In the genomic region with DNA sequence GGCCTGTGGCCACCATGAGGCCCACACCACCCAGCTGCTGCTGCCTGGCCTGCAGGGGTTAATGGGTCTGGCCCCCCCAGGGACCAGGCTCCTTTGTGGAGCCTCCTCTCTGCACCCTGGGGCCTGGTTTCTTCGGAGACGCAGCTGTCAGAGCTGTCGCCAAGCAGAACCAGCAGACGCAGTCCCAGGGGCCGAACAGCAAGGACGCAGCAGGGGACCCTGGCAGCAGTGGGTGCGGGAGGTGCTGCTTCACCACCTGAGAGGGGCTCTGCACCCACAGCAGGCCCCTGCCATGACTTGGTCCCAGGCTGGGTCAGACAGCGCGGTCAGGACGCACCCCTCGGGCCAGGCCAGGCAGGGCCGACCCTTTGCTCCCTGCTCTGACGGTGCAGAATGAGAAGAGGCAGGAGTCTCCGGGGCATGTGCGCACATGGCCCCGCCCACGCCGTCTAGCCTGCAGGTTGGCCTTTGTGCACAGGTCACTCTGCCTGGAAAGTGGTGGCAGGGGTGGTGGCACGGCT, we compare ENCODE assay signal across 20 cellular contexts. TPM values are rescaled to one million over a fixed set of nuclear protein-coding genes. Genes with fewer than 3 reads are reported as not detected.
A peak's percentile ranks its signal among the peaks of the same experiment; 100 is the strongest.
DNase-seq lines count a peak whose midpoint lies in the region; ATAC-seq and TF ChIP-seq lines count a peak whose summit lies in the region.
"Had no signal": no experiment of that assay in that cellular context is flagged by ENCODE, and none has a peak within 500 bp of the region (broad histone marks: within the 10 kb centered on the region; RNA-seq: fewer than 3 reads in every experiment).

No MANE protein-coding gene starts in this region.

- H3K4me2 ChIP-seq in SK-N-SH (no peak overlapping the region), GM23338 (no peak overlapping the region)
- H3K4me2 ChIP-seq: PC-9 had no signal

- H4K20me1 ChIP-seq in SK-N-SH (ENCODE audit: insufficient read depth) = no peaks in the 10 kb centered on the region
- H4K20me1 ChIP-seq in GM23338 (replicated peaks; ENCODE audit: insufficient read depth) = no peaks in the 10 kb centered on the region

- peaks cover 9% of the 10 kb centered on the region; the same call in 2 of the 3 replicates for H3K36me3 Mint-ChIP-seq in GM23338 (ENCODE audit: low read depth)
- H3K36me3 Mint-ChIP-seq in endothelial cell (ENCODE audit: low read depth, unreplicated experiment) = peaks cover 31% of the 10 kb centered on the region
- H3K36me3 Mint-ChIP-seq in CD8-positive, alpha-beta T cell = no peaks in the 10 kb centered on the region

- no peak for TF ChIP-seq RAD21 in SK-N-SH (IDR thresholded peaks at IDR 0.05; ENCODE audit: low read length)

- H3K4me3 ChIP-seq in SK-N-SH (ENCODE audit: low read depth in 2 of 2, low read length in 1 of 2) = no peak overlapping the region
- H3K4me3 ChIP-seq in GM23338 = no peak overlapping the region
- H3K4me3 ChIP-seq in CD8-positive, alpha-beta T cell (ENCODE audit: low read depth, low read length) = no peak overlapping the region
- H3K4me3 ChIP-seq: PC-9 had no signal

- H3K4me1 ChIP-seq in SK-N-SH (ENCODE audit: control insufficient read depth in 1 of 2, insufficient read depth in 2 of 2, low read depth in 1 of 2, low read length in 1 of 2) (no peaks in the 10 kb centered on the region), GM23338 (ENCODE audit: insufficient read depth) (no peaks in the 10 kb centered on the region)
- no peaks in the 10 kb centered on the region for H3K4me1 ChIP-seq in CD8-positive, alpha-beta T cell (ENCODE audit: insufficient read depth, low read length)
- H3K4me1 ChIP-seq: Caco-2 had no signal

- no CpG with 5 or more reads among the region's 19 CpGs for WGBS in SK-N-SH (ENCODE audit: low lambda C conversion rate)

- no peak overlapping the region for H3K9ac ChIP-seq in SK-N-SH

- H3K9me3 Mint-ChIP-seq in GM23338 (peaks cover 19% of the 10 kb centered on the region), endothelial cell (ENCODE audit: unreplicated experiment) (peaks cover 4% of the 10 kb centered on the region)
- peaks cover 6% of the 10 kb centered on the region for H3K9me3 Mint-ChIP-seq in CD8-positive, alpha-beta T cell

- peak; percentile 26 for DNase-seq in SK-N-SH
- no peak for DNase-seq in GM23338 (ENCODE audit: low spot score)
- DNase-seq in endothelial cell (ENCODE audit: low spot score) = peak; percentile 8
- DNase-seq in sciatic nerve (ENCODE audit: low spot score) = peak; percentile 53
- DNase-seq in CD8-positive, alpha-beta T cell = no peak
- DNase-seq in NCI-H1048 (lab: John Stamatoyannopoulos, UW) = no peak
- DNase-seq: 8988T; C1 segment of cervical spinal cord; DMS79; GDM1; GOT3; HFFc6; KBM-7; NCI-H69; NK-92 treated with Interleukin-12 subunit alpha and Interleukin-12 subunit beta, amount 100 ng/mL, for 24 hours; PC-9; SIG-M5 had no signal

- TF ChIP-seq EP300 in SK-N-SH (IDR thresholded peaks at IDR 0.05; ENCODE audit: borderline replicate concordance in 1 of 2, low read depth in 1 of 2, low read length in 1 of 2) = no peak

- H3K4me3 Mint-ChIP-seq in GM23338 (no peak overlapping the region), endothelial cell (ENCODE audit: unreplicated experiment) (no peak overlapping the region)
- H3K4me3 Mint-ChIP-seq in CD8-positive, alpha-beta T cell = no peak overlapping the region
- H3K4me3 Mint-ChIP-seq: HFFc6 had no signal

- H3K9me3 ChIP-seq in SK-N-SH = no peaks in the 10 kb centered on the region
- H3K9me3 ChIP-seq in CD8-positive, alpha-beta T cell (ENCODE audit: low read length) = no peaks in the 10 kb centered on the region

- intact Hi-C loops in sciatic nerve (cut with DNase I) = no loop called here
- intact Hi-C loops in CD8-positive, alpha-beta T cell (cut with DNase I, micrococcal nuclease) = no loop called here

- no peak for TF ChIP-seq CTCF in SK-N-SH (IDR thresholded peaks at IDR 0.05)
- TF ChIP-seq CTCF in GM23338 (conservative IDR thresholded peaks at IDR 0.05; ENCODE audit: low read depth in 2 of 2) = no peak
- TF ChIP-seq CTCF in endothelial cell (IDR thresholded peaks at IDR 0.05; ENCODE audit: unreplicated experiment) = no peak
- TF ChIP-seq CTCF in CD8-positive, alpha-beta T cell (IDR thresholded peaks at IDR 0.05) = no peak

- no peaks in the 10 kb centered on the region for H3K36me3 ChIP-seq in SK-N-SH (replicated peaks in 1 of 2; ENCODE audit: control insufficient read depth in 1 of 2, insufficient read depth in 2 of 2, low read length in 1 of 2)
- H3K36me3 ChIP-seq in GM23338 (ENCODE audit: insufficient read depth) = no peaks in the 10 kb centered on the region
- H3K36me3 ChIP-seq in CD8-positive, alpha-beta T cell (ENCODE audit: insufficient read depth, low read length) = no peaks in the 10 kb centered on the region

- POLR2A ChIA-PET in SK-N-SH (lab: Yijun Ruan, JAX) = no interaction called here
- POLR2A ChIA-PET in CD8-positive, alpha-beta T cell (lab: Charles Lee) = no interaction called here

- no peaks in the 10 kb centered on the region for H3K79me2 ChIP-seq in SK-N-SH (ENCODE audit: insufficient read depth)
- no peaks in the 10 kb centered on the region for H3K79me2 ChIP-seq in GM23338 (replicated peaks; ENCODE audit: insufficient read depth)

- H3F3A ChIP-seq in SK-N-SH (replicated peaks; ENCODE audit: insufficient read depth) = no peaks in the 10 kb centered on the region
- H3F3A ChIP-seq in GM23338 (replicated peaks; ENCODE audit: low read depth) = no peaks in the 10 kb centered on the region

- H3K9me2 ChIP-seq in SK-N-SH = no peaks in the 10 kb centered on the region
- H3K9me2 ChIP-seq in GM23338 (ENCODE audit: insufficient read depth) = no peaks in the 10 kb centered on the region

- ATAC-seq in SK-N-SH treated with all-trans-retinoic acid at 6 μM for 48 hours = no peak
- ATAC-seq in GM23338 = peak; percentile 18; the same call in 2 of the 3 replicates
- no peak for ATAC-seq in sciatic nerve
- no peak for ATAC-seq in CD8-positive, alpha-beta T cell
- ATAC-seq in GM21737 (IDR thresholded peaks at IDR 0.05; ENCODE audit: unreplicated experiment) = no peak

- H2AFZ ChIP-seq in SK-N-SH (ENCODE audit: low read depth) (no peak overlapping the region), GM23338 (no peak overlapping the region)
- H2AFZ ChIP-seq: PC-9 had no signal

- H3K4me1 Mint-ChIP-seq in GM23338 (no peaks in the 10 kb centered on the region; the same call in 2 of the 3 replicates), endothelial cell (ENCODE audit: unreplicated experiment) (no peaks in the 10 kb centered on the region)
- no peaks in the 10 kb centered on the region for H3K4me1 Mint-ChIP-seq in CD8-positive, alpha-beta T cell (ENCODE audit: low read depth)

- H3K27ac ChIP-seq in SK-N-SH (ENCODE audit: low read depth in 2 of 2, low read length in 1 of 2) = no peak overlapping the region
- H3K27ac ChIP-seq in GM23338 (ENCODE audit: low read depth) = no peak overlapping the region
- H3K27ac ChIP-seq in CD8-positive, alpha-beta T cell (ENCODE audit: low read depth, low read length) = no peak overlapping the region
- H3K27ac ChIP-seq: PC-9 had no signal

- H3K27ac Mint-ChIP-seq in GM23338 (no peak overlapping the region), endothelial cell (ENCODE audit: unreplicated experiment) (no peak overlapping the region)
- H3K27ac Mint-ChIP-seq in CD8-positive, alpha-beta T cell = no peak overlapping the region
- H3K27ac Mint-ChIP-seq: HFFc6 had no signal

- CTCF ChIA-PET in SK-N-SH (lab: Yijun Ruan, JAX) = no interaction called here
- CTCF ChIA-PET in CD8-positive, alpha-beta T cell (lab: Charles Lee) = no interaction called here

- H3K27me3 Mint-ChIP-seq in GM23338 (ENCODE audit: insufficient read depth, low read depth, poor library complexity) (peaks cover 9% of the 10 kb centered on the region), endothelial cell (ENCODE audit: unreplicated experiment) (peaks cover 15% of the 10 kb centered on the region)
- peaks cover 6% of the 10 kb centered on the region for H3K27me3 Mint-ChIP-seq in CD8-positive, alpha-beta T cell (ENCODE audit: low read depth)

- H3K27me3 ChIP-seq in SK-N-SH (ENCODE audit: insufficient read depth) (no peaks in the 10 kb centered on the region), GM23338 (ENCODE audit: insufficient read depth) (no peaks in the 10 kb centered on the region)
- no peaks in the 10 kb centered on the region for H3K27me3 ChIP-seq in CD8-positive, alpha-beta T cell (ENCODE audit: insufficient read depth, low read length)

TF ChIP-seq in SK-N-SH, 30 proteins besides CTCF, POLR2A, EP300 and RAD21 (continues in another document):
- TF ChIP-seq, protein P1, sequence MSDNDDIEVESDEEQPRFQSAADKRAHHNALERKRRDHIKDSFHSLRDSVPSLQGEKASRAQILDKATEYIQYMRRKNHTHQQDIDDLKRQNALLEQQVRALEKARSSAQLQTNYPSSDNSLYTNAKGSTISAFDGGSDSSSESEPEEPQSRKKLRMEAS (IDR thresholded peaks at IDR 0.05; ENCODE audit: low read depth) = no peak
- TF ChIP-seq CHD2 (IDR thresholded peaks at IDR 0.05; ENCODE audit: low read length, partially characterized antibody) = no peak

TF ChIP-seq in SK-N-SH treated with all-trans-retinoic acid at 6 μM for 48 hours, 23 proteins besides CTCF, POLR2A, EP300 and RAD21 (continues in another document):
- no peak for TF ChIP-seq ZNF565 (CRISPR knock-in tag; conservative IDR thresholded peaks at IDR 0.05; ENCODE audit: low read depth)
- no peak for TF ChIP-seq ZFP30 (CRISPR knock-in tag; IDR thresholded peaks at IDR 0.05)

TF ChIP-seq in GM23338, 12 proteins besides CTCF, POLR2A, EP300 and RAD21 (continues in another document):
- TF ChIP-seq POLR2AphosphoS5 (IDR thresholded peaks at IDR 0.05; ENCODE audit: low read depth) = no peak

RNA-seq across cellular contexts. Expression of a gene that starts 30.5 kb away (rescaled TPM):
- polyA plus RNA-seq in SK-N-SH (2012; rRNA removed) = 1.7 TPM in 2 replicates
- 0.55 and 0.77 TPM in 2 replicates for polyA plus RNA-seq in SK-N-SH (2012; cell fraction: cytosol; rRNA removed)
- polyA plus RNA-seq in SK-N-SH (2012; cell fraction: nucleus; rRNA removed) = 8.9 and 10.2 TPM in 2 replicates
- total RNA-seq in GM23338 (2014; rRNA removed; shearing (Covaris generic)) = 9.6 and 10.3 TPM in 2 replicates
- 1.9 and 2.6 TPM in 2 replicates for polyA plus RNA-seq in GM23338 (2016; fragmentation: Nextera tagmentation; extraction: Ambion mirVana)
- 280 TPM for total RNA-seq in endothelial cell (ENCODE audit: unreplicated experiment)
- total RNA-seq in sciatic nerve = 24.9 TPM
- total RNA-seq in CD8-positive, alpha-beta T cell = under 1 TPM; 0.72 to 0.84 TPM

RNA-seq across cellular contexts. Expression of a gene that starts 43.0 kb away (rescaled TPM):
- 15.8 and 18.4 TPM in 2 replicates for polyA plus RNA-seq in SK-N-SH (2012; rRNA removed)
- polyA plus RNA-seq in SK-N-SH (2012; cell fraction: cytosol; rRNA removed) = 8.1 and 11.3 TPM in 2 replicates
- 27.3 and 44.1 TPM in 2 replicates for polyA plus RNA-seq in SK-N-SH (2012; cell fraction: nucleus; rRNA removed)
- total RNA-seq in GM23338 (2014; rRNA removed; shearing (Covaris generic)) = 13.6 and 14.8 TPM in 2 replicates
- polyA plus RNA-seq in GM23338 (2016; fragmentation: Nextera tagmentation; extraction: Ambion mirVana) = 38.4 and 41.0 TPM in 2 replicates
- 135 TPM for total RNA-seq in endothelial cell (ENCODE audit: unreplicated experiment)
- 21.7 TPM for total RNA-seq in sciatic nerve
- total RNA-seq in CD8-positive, alpha-beta T cell = 1 to 10 TPM; 5.7 to 6.2 TPM

Comparison
In these comparisons a context has a peak if more than half of its experiments do, and no peak if none do; other contexts are left out.
1. DNase-seq: peak in SK-N-SH (single experiment), endothelial cell (single experiment) and sciatic nerve (single experiment); none in GM23338 (single experiment), CD8-positive, alpha-beta T cell (0 of 7) and NCI-H1048 (single experiment).
2. RNA of a gene that starts 30.5 kb away (total RNA-seq): 280 TPM in endothelial cell (single experiment); 24.9 TPM in sciatic nerve (single experiment), 9.6 to 10.3 TPM in GM23338 and 0.72 to 0.84 TPM in CD8-positive, alpha-beta T cell; every median in the first group is over 10 times any median in the second.